11 cellular contexts compared by ENCODE assay signal in the genomic region with DNA sequence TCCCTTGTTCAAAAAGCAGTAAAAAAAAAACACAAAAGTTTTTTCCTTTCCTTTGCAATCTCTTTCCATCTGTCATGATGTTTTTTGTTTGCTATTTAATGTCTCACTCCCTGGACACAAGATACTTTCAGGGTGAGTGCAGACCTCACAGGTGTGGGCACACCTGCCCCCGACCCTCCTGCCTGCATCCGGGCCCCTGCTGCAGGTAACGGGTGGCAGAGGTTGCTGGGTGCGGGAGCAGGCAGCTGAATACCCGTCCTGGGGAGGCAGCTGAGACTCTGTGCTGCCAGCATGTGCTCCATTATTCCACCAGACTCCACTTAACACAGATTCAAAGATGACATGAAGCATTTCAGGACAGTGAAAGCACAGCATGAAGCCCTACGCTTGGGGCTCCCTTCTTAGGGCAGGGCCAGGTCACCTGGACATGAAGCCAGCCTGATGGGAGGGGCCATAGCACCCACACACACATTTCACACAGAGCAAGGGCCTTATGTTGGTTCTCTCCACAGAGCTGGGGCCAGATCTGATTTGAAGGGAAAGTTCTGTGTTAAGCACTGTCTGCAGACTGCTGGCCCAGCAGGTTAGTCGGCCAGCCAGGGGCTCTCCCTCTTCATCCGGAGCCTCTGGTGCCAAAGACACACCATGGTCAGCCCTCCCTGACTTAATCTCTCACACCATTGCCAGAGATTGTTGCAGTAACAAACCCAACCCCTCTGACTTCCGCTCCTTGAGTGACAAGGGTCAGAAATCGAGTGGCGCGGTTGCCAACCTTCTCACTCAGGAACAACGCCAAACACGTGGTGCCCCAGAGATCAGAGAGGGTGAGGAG. TPM values are rescaled to one million over a fixed set of nuclear protein-coding genes. Genes with fewer than 3 reads are reported as not detected.
A peak's percentile ranks its signal among the peaks of the same experiment; 100 is the strongest.
DNase-seq lines count a peak whose midpoint lies in the region; ATAC-seq and TF ChIP-seq lines count a peak whose summit lies in the region.
"Had no signal": no experiment of that assay in that cellular context is flagged by ENCODE, and none has a peak within 500 bp of the region (broad histone marks: within the 10 kb centered on the region; RNA-seq: fewer than 3 reads in every experiment).

No MANE protein-coding gene starts in this region.

- H3K27ac ChIP-seq in Panc1 (ENCODE audit: low read length) (peak overlapping the region; percentile 57; the same call in 1 of the 2 replicates), right atrium auricular region (peak overlapping the region; percentile 49 to 55), psoas muscle (peak overlapping the region; percentile 2)

- H3K36me3 ChIP-seq in Panc1 (ENCODE audit: control insufficient read depth, insufficient read depth, low read length), result no peaks in the 10 kb centered on the region
- no peaks in the 10 kb centered on the region for H3K36me3 ChIP-seq in right atrium auricular region
- no peaks in the 10 kb centered on the region for H3K36me3 ChIP-seq in psoas muscle (ENCODE audit: insufficient read depth in 1 of 2, low read depth in 1 of 2)

- no peaks in the 10 kb centered on the region for H3K9me3 ChIP-seq in Panc1 (ENCODE audit: control insufficient read depth, insufficient read depth, low read depth, low read length)
- H3K9me3 ChIP-seq in right atrium auricular region, result no peaks in the 10 kb centered on the region
- H3K9me3 ChIP-seq in psoas muscle, result no peaks in the 10 kb centered on the region

- in situ Hi-C loops in Panc1 (cut with HindIII; ENCODE audit: low pct_unique_long_range_greater_than_20kb, low sequenced_read_pairs), result no loop called here

- ATAC-seq in Panc1 (no peak), psoas muscle (peak; percentile 43 to 79 (median 72)), HG03520 (IDR thresholded peaks at IDR 0.05; ENCODE audit: unreplicated experiment) (no peak), GM18517 (IDR thresholded peaks at IDR 0.05; ENCODE audit: unreplicated experiment) (no peak), HG03521 (IDR thresholded peaks at IDR 0.05; ENCODE audit: unreplicated experiment) (no peak)

- peak; percentile 26 for DNase-seq in GM03348 (ENCODE audit: low spot score)
- DNase-seq in Panc1 (ENCODE audit: low read depth, low spot score), result no peak
- no peak for DNase-seq in right atrium auricular region (ENCODE audit: low spot score)
- DNase-seq in psoas muscle, result peak; percentile 56 to 71
- DNase-seq in NCI-H1092 treated with DMSO at 0.1 percent for 48 hours (lab: John Stamatoyannopoulos, UW), result no peak
- DNase-seq: activated T-cell treated with anti-CD3 and anti-CD28 coated beads, Interleukin-2, amount 50 U/mL, for 1 hour; caudate nucleus; CD4-positive, CD25-positive, alpha-beta regulatory T cell had no signal

- no peak overlapping the region for H3K4me3 ChIP-seq in Panc1 (ENCODE audit: low read depth in 2 of 2, low read length in 2 of 2)
- H3K4me3 ChIP-seq in right atrium auricular region, result no peak overlapping the region
- H3K4me3 ChIP-seq in psoas muscle, result no peak overlapping the region

- peaks cover 73% of the 10 kb centered on the region for H3K4me1 ChIP-seq in Panc1 (ENCODE audit: control insufficient read depth, insufficient read depth, low read length)
- peaks cover 0 to 62% of the 10 kb centered on the region in 2 donors for H3K4me1 ChIP-seq in right atrium auricular region
- peaks cover 30% of the 10 kb centered on the region for H3K4me1 ChIP-seq in psoas muscle

- CTCF ChIA-PET in Panc1 (lab: Charles Lee), result interaction anchor here (0.7 kb wide), 1 partner anchor 75 kb away, joined by 3 read pairs; no protein-coding TSS in a partner anchor

- H3K27me3 ChIP-seq in Panc1 (ENCODE audit: control insufficient read depth, insufficient read depth, low read length) (no peaks in the 10 kb centered on the region), right atrium auricular region (no peaks in the 10 kb centered on the region), psoas muscle (ENCODE audit: insufficient read depth in 3 of 3, low read length in 2 of 3) (no peaks in the 10 kb centered on the region)

- BruUV-seq in Panc1 (replicated peaks; lab: Mats Ljungman, UMichigan), result no TSS peak

- TF ChIP-seq CTCF in Panc1 (IDR thresholded peaks at IDR 0.05) (no peak), right atrium auricular region (IDR thresholded peaks at IDR 0.05) (no peak), psoas muscle (IDR thresholded peaks at IDR 0.05) (no peak)

- WGBS in psoas muscle, 3 donors, result 34 to 56% (median 38%) methylated on average over 14 of the region's 14 CpGs

- intact Hi-C loops in Panc1 (cut with micrococcal nuclease; ENCODE audit: unreplicated experiment), result no loop called here
- intact Hi-C loops in psoas muscle (cut with DNase I), result no loop called here

- POLR2A ChIA-PET in Panc1 (lab: Charles Lee), result no interaction called here

RNA-seq across cellular contexts. Expression of a gene that starts 13.0 kb away (rescaled TPM):
- total RNA-seq in Panc1 (2021; ENCODE audit: unreplicated experiment) (56.3 TPM), right atrium auricular region (1 to 10 TPM; 9.2 to 9.7 TPM), psoas muscle (10 to 100 TPM in 2 of 4 donors, 1 to 10 TPM in 2; 5.3 to 16.0 (median 9.7) TPM)
- 74.0 TPM for polyA plus RNA-seq in Panc1 (2012; ENCODE audit: insufficient read length)
- polyA plus RNA-seq in psoas muscle, result 1 to 10 TPM; 2.0 to 4.7 (median 4.2) TPM

Comparison
In these comparisons a context has a peak if more than half of its experiments do, and no peak if none do; other contexts are left out.
1. DNase-seq: peak in GM03348 (single experiment) and psoas muscle (2 of 2); none in Panc1 (single experiment), right atrium auricular region (single experiment) and NCI-H1092 treated with DMSO at 0.1 percent for 48 hours (single experiment).
2. ATAC-seq: peak in psoas muscle (4 of 4); none in Panc1 (single experiment), HG03520 (single experiment), GM18517 (single experiment) and HG03521 (single experiment).
3. H3K27ac ChIP-seq: peak in every context shown above with its lines; median percentile 57 in Panc1; 52 in right atrium auricular region; 2 in psoas muscle.